In the genomic region with DNA sequence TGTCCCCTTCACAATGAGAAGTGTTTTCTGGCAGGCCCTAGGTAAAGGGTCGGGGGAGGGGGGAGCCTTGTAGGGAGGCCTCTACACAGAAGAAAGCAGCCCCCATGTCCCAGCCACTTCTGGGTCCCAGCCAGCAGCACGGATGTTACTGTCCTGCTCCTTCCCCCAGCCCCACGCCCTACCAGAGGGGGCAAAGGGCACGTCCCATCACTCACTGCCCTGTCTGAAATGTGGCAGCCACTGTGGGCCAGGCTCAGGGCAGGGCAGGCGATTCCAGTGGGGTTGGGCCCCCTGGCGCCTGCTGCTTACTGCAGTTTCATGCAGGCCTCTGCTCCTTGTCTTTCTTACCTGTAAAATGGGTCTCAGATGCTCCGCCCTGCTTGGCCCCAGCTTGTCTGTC, we compare ENCODE assay signal across 24 cellular contexts. TPM values are rescaled to one million over a fixed set of nuclear protein-coding genes. Genes with fewer than 3 reads are reported as not detected.
DNase-seq lines count a peak whose midpoint lies in the region; ATAC-seq, FAIRE-seq and TF ChIP-seq lines count a peak whose summit lies in the region.
"Had no signal": no experiment of that assay in that cellular context is flagged by ENCODE, and none has a peak within 500 bp of the region (broad histone marks: within the 10 kb centered on the region; RNA-seq: fewer than 3 reads in every experiment).

No MANE protein-coding gene starts in this region.

- no peak overlapping the region for H3K9ac ChIP-seq in endothelial cell of umbilical vein (replicated peaks; ENCODE audit: extremely low read depth, insufficient read depth, low read length)
- H3K9ac ChIP-seq in HepG2 (ENCODE audit: insufficient read depth, low read depth, low read length): no peak overlapping the region
- H3K9ac ChIP-seq: BLaER1 treated with 17β-estradiol and CSF1 and Interleukin-3, amounts not matched to agents 10 nM and 100 nM had no signal

- ATAC-seq in HepG2: peak; percentile 33
- ATAC-seq: A549; CD8-positive, alpha-beta T cell had no signal

- FAIRE-seq in endothelial cell of umbilical vein (lab: Jason Lieb, UNC) (no peak), HepG2 (lab: Jason Lieb, UNC) (no peak), small intestine (lab: Jason Lieb, UNC) (no peak)
- FAIRE-seq: A549, GM12891 had no signal

- peaks cover 22% of the 10 kb centered on the region for H3K36me3 Mint-ChIP-seq in Caco-2 (ENCODE audit: insufficient read depth, unreplicated experiment)

- POLR2A ChIA-PET in endothelial cell of umbilical vein (lab: Charles Lee): no interaction called here
- POLR2A ChIA-PET in HepG2 (lab: Yijun Ruan, JAX): no interaction called here
- POLR2A ChIA-PET in Caco-2 (lab: Charles Lee): no interaction called here

- no peak overlapping the region for H3K27ac Mint-ChIP-seq in Caco-2 (ENCODE audit: unreplicated experiment)
- H3K27ac Mint-ChIP-seq: B cell; CD4-positive, alpha-beta T cell; CD8-positive, alpha-beta T cell had no signal

- H3K9me3 Mint-ChIP-seq in Caco-2 (ENCODE audit: unreplicated experiment): no peaks in the 10 kb centered on the region
- H3K9me3 Mint-ChIP-seq: CD4-positive, alpha-beta T cell; CD8-positive, alpha-beta T cell had no signal

- H3K27me3 ChIP-seq in H7 (ENCODE audit: control insufficient read depth, insufficient read depth, low read length) (no peaks in the 10 kb centered on the region), endothelial cell of umbilical vein (ENCODE audit: control insufficient read depth in 2 of 2, insufficient read depth in 2 of 2, low read length in 2 of 2) (no peaks in the 10 kb centered on the region), HepG2 (ENCODE audit: control insufficient read depth in 1 of 2, insufficient read depth in 2 of 2, low read length in 2 of 2) (no peaks in the 10 kb centered on the region), small intestine (ENCODE audit: control insufficient read depth in 2 of 2, insufficient read depth in 2 of 2, low read length in 2 of 2) (no peaks in the 10 kb centered on the region), Caco-2 (replicated peaks; ENCODE audit: control insufficient read depth, insufficient read depth, low read length) (no peaks in the 10 kb centered on the region)
- H3K27me3 ChIP-seq: BLaER1 treated with 17β-estradiol and CSF1 and Interleukin-3, amounts not matched to agents 10 nM and 100 nM had no signal

- H4K20me1 ChIP-seq in endothelial cell of umbilical vein (replicated peaks; ENCODE audit: control insufficient read depth, extremely low read depth, insufficient read depth, low read length) (no peaks in the 10 kb centered on the region), HepG2 (ENCODE audit: insufficient read depth, low read length) (no peaks in the 10 kb centered on the region)

- H3K79me2 ChIP-seq in endothelial cell of umbilical vein (ENCODE audit: control insufficient read depth, insufficient read depth, low read length) (no peaks in the 10 kb centered on the region), HepG2 (ENCODE audit: insufficient read depth, low read length) (no peaks in the 10 kb centered on the region)

- H3K4me3 ChIP-seq in H7 (ENCODE audit: insufficient read depth, low read depth, low read length) (no peak overlapping the region), endothelial cell of umbilical vein (replicated peaks in 1 of 3; ENCODE audit: insufficient read depth in 1 of 3, low read depth in 1 of 3, low read length in 3 of 3) (no peak overlapping the region), HepG2 (replicated peaks in 1 of 3; ENCODE audit: insufficient read depth in 1 of 3, low read depth in 2 of 3, low read length in 3 of 3) (no peak overlapping the region), small intestine (ENCODE audit: low read depth in 1 of 2, low read length in 2 of 2) (no peak overlapping the region), Caco-2 (ENCODE audit: low read depth, low read length) (no peak overlapping the region)
- H3K4me3 ChIP-seq: A549; BLaER1 treated with 17β-estradiol and CSF1 and Interleukin-3, amounts not matched to agents 10 nM and 100 nM had no signal

- dilution Hi-C loops in endothelial cell of umbilical vein (cut with MboI; ENCODE audit: extremely low pct_ligation_motif_present, low sequenced_read_pairs): no loop called here

- in situ Hi-C loops in HepG2 (cut with HindIII; ENCODE audit: extremely low pct_ligation_motif_present, low pct_unique_long_range_greater_than_20kb): loop anchor here (5.0 kb wide), 1 partner anchor 55 kb away; no protein-coding TSS in a partner anchor

- no peak for TF ChIP-seq POLR2A in endothelial cell of umbilical vein (IDR thresholded peaks at IDR 0.05; ENCODE audit: low read depth, low read length)
- no peak for TF ChIP-seq POLR2A in HepG2 (IDR thresholded peaks at IDR 0.05; ENCODE audit: insufficient read depth in 1 of 2, low read depth in 2 of 2, low read length in 2 of 2)

- H3K4me1 Mint-ChIP-seq in Caco-2 (ENCODE audit: low read depth, unreplicated experiment): no peaks in the 10 kb centered on the region
- H3K4me1 Mint-ChIP-seq: B cell had no signal

- 91% methylated on average over 4 of the region's 7 CpGs for WGBS in HepG2 (ENCODE audit: low lambda C conversion rate)
- WGBS in small intestine, 3 donors: 45 to 74% (median 73%) methylated on average over 6 to 7 of the region's 7 CpGs

- BruUV-seq in endothelial cell of umbilical vein (replicated peaks; lab: Mats Ljungman, UMichigan) (TSS peak; percentile 27), HepG2 (replicated peaks; lab: Mats Ljungman, UMichigan) (no TSS peak), Caco-2 (replicated peaks; lab: Mats Ljungman, UMichigan) (no TSS peak)

- H3K4me1 ChIP-seq in endothelial cell of umbilical vein (ENCODE audit: control insufficient read depth, extremely low read depth, insufficient read depth, low read length): peaks cover 6% of the 10 kb centered on the region
- H3K4me1 ChIP-seq in HepG2 (ENCODE audit: insufficient read depth, low read length): peaks cover 51% of the 10 kb centered on the region
- no peaks in the 10 kb centered on the region for H3K4me1 ChIP-seq in small intestine (ENCODE audit: control insufficient read depth in 2 of 2, insufficient read depth in 1 of 2, low read depth in 1 of 2, low read length in 1 of 2)
- H3K4me1 ChIP-seq in Caco-2: peaks cover 6% of the 10 kb centered on the region

- intact Hi-C loops in endothelial cell of umbilical vein (cut with micrococcal nuclease) (no loop called here), HepG2 (cut with micrococcal nuclease; ENCODE audit: unreplicated experiment) (no loop called here), Caco-2 (cut with micrococcal nuclease; ENCODE audit: unreplicated experiment) (no loop called here)

- no peak overlapping the region for H3K27ac ChIP-seq in endothelial cell of umbilical vein (ENCODE audit: insufficient read depth, low read depth, low read length)
- no peak overlapping the region for H3K27ac ChIP-seq in HepG2 (ENCODE audit: extremely low read length, insufficient read depth, low read length)
- no peak overlapping the region for H3K27ac ChIP-seq in small intestine (ENCODE audit: low read depth in 1 of 2, low read length in 1 of 2)
- H3K27ac ChIP-seq: 22Rv1; A549; BLaER1 treated with 17β-estradiol and CSF1 and Interleukin-3, amounts not matched to agents 10 nM and 100 nM; C4-2B had no signal

- H3K36me3 ChIP-seq in H7 (replicated peaks; ENCODE audit: control insufficient read depth, insufficient read depth, low read length): peaks cover 19% of the 10 kb centered on the region
- peaks cover 9 to 31% of the 10 kb centered on the region in 2 experiments for H3K36me3 ChIP-seq in endothelial cell of umbilical vein (ENCODE audit: control insufficient read depth in 2 of 2, extremely low read depth in 1 of 2, insufficient read depth in 2 of 2, low read length in 2 of 2)
- H3K36me3 ChIP-seq in HepG2 (replicated peaks in 1 of 2; ENCODE audit: control insufficient read depth in 1 of 2, insufficient read depth in 2 of 2, low read length in 2 of 2): peaks cover 23 to 49% of the 10 kb centered on the region in 2 experiments
- H3K36me3 ChIP-seq in small intestine (ENCODE audit: control insufficient read depth in 2 of 2, insufficient read depth in 2 of 2, low read length in 2 of 2): no peaks in the 10 kb centered on the region
- peaks cover 5% of the 10 kb centered on the region for H3K36me3 ChIP-seq in Caco-2 (ENCODE audit: control insufficient read depth, insufficient read depth, low read length)

- no peak overlapping the region for H3K4me3 Mint-ChIP-seq in Caco-2 (ENCODE audit: unreplicated experiment)
- H3K4me3 Mint-ChIP-seq: B cell; CD4-positive, alpha-beta T cell; CD8-positive, alpha-beta T cell had no signal

- H2AFZ ChIP-seq in endothelial cell of umbilical vein (ENCODE audit: low read depth, low read length) (no peak overlapping the region), HepG2 (ENCODE audit: low read length) (no peak overlapping the region)

- H3K9me3 ChIP-seq in endothelial cell of umbilical vein (replicated peaks; ENCODE audit: control insufficient read depth, insufficient read depth, low read length) (no peaks in the 10 kb centered on the region), HepG2 (ENCODE audit: low read length) (no peaks in the 10 kb centered on the region), small intestine (ENCODE audit: control insufficient read depth, low read depth) (no peaks in the 10 kb centered on the region), Caco-2 (no peaks in the 10 kb centered on the region)
- H3K9me3 ChIP-seq: A549; BLaER1 treated with 17β-estradiol and CSF1 and Interleukin-3, amounts not matched to agents 10 nM and 100 nM had no signal

- H3K9me1 ChIP-seq in endothelial cell of umbilical vein (replicated peaks; ENCODE audit: control insufficient read depth, extremely low read depth, insufficient read depth, low read length): no peaks in the 10 kb centered on the region

- DNase-seq in H7 (peak; percentile 28), endothelial cell of umbilical vein (ENCODE audit: low read depth, low spot score) (no peak), HepG2 (ENCODE audit: low spot score) (no peak), small intestine (peak; percentile 17), NCI-H2171 (lab: John Stamatoyannopoulos, UW) (no peak), HCEC 1CT (no peak), Caco-2 (no peak), kidney tubule cell (ENCODE audit: low spot score) (no peak)
- DNase-seq: AML-193; CD4-positive, alpha-beta T cell; CD8-positive, alpha-beta T cell; DMS 273 treated with DMSO at 0.1 percent for 48 hours; DMS153; DMS53; DMS79; DND-41; EL; GDM1 had no signal

- H3K4me2 ChIP-seq in endothelial cell of umbilical vein (ENCODE audit: insufficient read depth, low read length) (no peak overlapping the region), HepG2 (ENCODE audit: low read depth, low read length) (no peak overlapping the region)
- H3K4me2 ChIP-seq: A549; BLaER1 treated with 17β-estradiol and CSF1 and Interleukin-3, amounts not matched to agents 10 nM and 100 nM had no signal

- TF ChIP-seq EP300 in HepG2 (IDR thresholded peaks at IDR 0.05; ENCODE audit: low read depth in 2 of 2, low read length in 2 of 2) (no peak), HepG2 (CRISPR knock-in tag; IDR thresholded peaks at IDR 0.05; ENCODE audit: borderline replicate concordance) (no peak)

- TF ChIP-seq RAD21 in HepG2 (CRISPR knock-in tag; IDR thresholded peaks at IDR 0.05): no peak

- H3K27me3 Mint-ChIP-seq in Caco-2 (ENCODE audit: insufficient read depth, unreplicated experiment): no peaks in the 10 kb centered on the region
- H3K27me3 Mint-ChIP-seq: B cell; CD4-positive, alpha-beta T cell had no signal

- TF ChIP-seq CTCF in endothelial cell of umbilical vein (IDR thresholded peaks at IDR 0.05; ENCODE audit: extremely low read depth in 1 of 2, insufficient read depth in 1 of 2, low read depth in 1 of 2, low read length in 2 of 2) (no peak), HepG2 (CRISPR knock-in tag; IDR thresholded peaks at IDR 0.05) (no peak), Caco-2 (IDR thresholded peaks at IDR 0.05; ENCODE audit: insufficient read depth in 1 of 2, low read depth in 1 of 2, low read length in 1 of 2, severe bottlenecking in 1 of 2, unreplicated experiment in 1 of 2) (no peak)

- CTCF ChIA-PET in endothelial cell of umbilical vein (lab: Charles Lee): no interaction called here
- CTCF ChIA-PET in HepG2 (lab: Yijun Ruan, JAX; ENCODE audit: low intra/inter-chr PET ratio, low total read pairs): no interaction called here
- CTCF ChIA-PET in Caco-2 (lab: Charles Lee): no interaction called here

RNA-seq across cellular contexts. Expression of a gene that starts 6.1 kb away (rescaled TPM):
- total RNA-seq in H7 (2014; rRNA removed; shearing (Covaris generic)): 4.8 and 8.0 TPM in 2 replicates
- total RNA-seq in endothelial cell of umbilical vein (6.2 and 8.2 TPM in 2 replicates), HepG2 (2016; rRNA removed; fragmentation: Illumina TruSeq; extraction: Trizol) (13.5 and 18.3 TPM in 2 replicates), Caco-2 (2022) (4.5 and 5.4 TPM in 2 replicates)
- polyA plus RNA-seq in endothelial cell of umbilical vein (6.3 and 7.2 TPM in 2 replicates), HepG2 (2011; rRNA removed) (12.8 and 13.0 TPM in 2 replicates), small intestine (1 to 10 TPM; 5.6 to 10.0 (median 8.7) TPM)
- 3.8 and 6.0 TPM in 2 replicates for polyA plus RNA-seq in endothelial cell of umbilical vein (2011; cell fraction: cytosol; rRNA removed)
- 10.0 and 11.2 TPM in 2 replicates for polyA plus RNA-seq in endothelial cell of umbilical vein (2011; cell fraction: nucleus; rRNA removed)
- polyA plus RNA-seq in endothelial cell of umbilical vein (2012): 6.1 and 6.5 TPM in 2 replicates
- 4.0 and 7.4 TPM in 2 replicates for polyA minus RNA-seq in endothelial cell of umbilical vein
- polyA minus RNA-seq in endothelial cell of umbilical vein (2011; cell fraction: cytosol; rRNA and poly(A)+ RNA removed): 6.3 TPM
- 3.7 and 7.3 TPM in 2 replicates for polyA minus RNA-seq in endothelial cell of umbilical vein (2011; cell fraction: nucleus; rRNA and poly(A)+ RNA removed)
- total RNA-seq in HepG2 (2016; cell fraction: cytosol; rRNA removed; fragmentation: Illumina TruSeq; extraction: Trizol; ENCODE audit: low read depth): 7.8 and 11.9 TPM in 2 replicates
- 11.8 and 19.3 TPM in 2 replicates for total RNA-seq in HepG2 (2016; cell fraction: insoluble cytoplasmic fraction; rRNA removed; fragmentation: Illumina TruSeq; extraction: Trizol)
- total RNA-seq in HepG2 (2016; cell fraction: membrane; rRNA removed; fragmentation: Illumina TruSeq; extraction: Trizol): 17.0 and 18.4 TPM in 2 replicates
- 11.9 and 13.2 TPM in 2 replicates for total RNA-seq in HepG2 (2016; cell fraction: nucleus; rRNA removed; fragmentation: Illumina TruSeq; extraction: Trizol)
- polyA plus RNA-seq in HepG2 (2011; cell fraction: cytosol; rRNA removed): 9.1 and 13.2 TPM in 2 replicates
- polyA plus RNA-seq in HepG2 (2011; cell fraction: nucleus; rRNA removed): 30.2 and 33.7 TPM in 2 replicates
- polyA plus RNA-seq in HepG2 (2012): 8.4 and 11.8 TPM in 2 replicates
- 6.8 and 7.9 TPM in 2 replicates for polyA plus RNA-seq in HepG2 (2016; cell fraction: cytosol; fragmentation: Illumina TruSeq; extraction: Trizol; ENCODE audit: low read depth)
- 13.4 and 18.3 TPM in 2 replicates for polyA plus RNA-seq in HepG2 (2016; cell fraction: insoluble cytoplasmic fraction; fragmentation: Illumina TruSeq; extraction: Trizol; ENCODE audit: low read depth)
- 10.4 and 12.8 TPM in 2 replicates for polyA plus RNA-seq in HepG2 (2016; cell fraction: membrane; fragmentation: Illumina TruSeq; extraction: Trizol; ENCODE audit: low read depth)
- polyA plus RNA-seq in HepG2 (2016; cell fraction: nucleus; fragmentation: Illumina TruSeq; extraction: Trizol; ENCODE audit: insufficient read depth, low read depth): 30.3 and 30.4 TPM in 2 replicates
- 2.5 and 24.9 TPM in 2 replicates for polyA minus RNA-seq in HepG2 (2011; rRNA and poly(A)+ RNA removed; ENCODE audit: low replicate concordance)
- 5.7 and 5.9 TPM in 2 replicates for polyA minus RNA-seq in HepG2 (2011; cell fraction: cytosol; rRNA and poly(A)+ RNA removed)
- polyA minus RNA-seq in HepG2 (2011; cell fraction: nucleus; rRNA and poly(A)+ RNA removed): 7.7 and 8.0 TPM in 2 replicates

RNA-seq across cellular contexts. Expression of a gene that starts 24.3 kb away (rescaled TPM):
- total RNA-seq in H7 (2014; rRNA removed; shearing (Covaris generic)): 69.4 and 100.0 TPM in 2 replicates
- total RNA-seq in endothelial cell of umbilical vein (35.4 and 44.7 TPM in 2 replicates), HepG2 (2016; rRNA removed; fragmentation: Illumina TruSeq; extraction: Trizol) (36.8 and 42.7 TPM in 2 replicates), Caco-2 (2022) (40.1 and 44.6 TPM in 2 replicates)
- polyA plus RNA-seq in endothelial cell of umbilical vein (33.9 and 42.4 TPM in 2 replicates), HepG2 (2011; rRNA removed) (16.2 and 24.6 TPM in 2 replicates), small intestine (10 to 100 TPM; 17.4 to 25.1 (median 24.7) TPM)
- 32.8 and 38.0 TPM in 2 replicates for polyA plus RNA-seq in endothelial cell of umbilical vein (2011; cell fraction: cytosol; rRNA removed)
- polyA plus RNA-seq in endothelial cell of umbilical vein (2011; cell fraction: nucleus; rRNA removed): 27.2 and 28.9 TPM in 2 replicates
- 35.8 and 36.5 TPM in 2 replicates for polyA plus RNA-seq in endothelial cell of umbilical vein (2012)
- 36.2 and 41.6 TPM in 2 replicates for polyA minus RNA-seq in endothelial cell of umbilical vein
- 51.7 TPM for polyA minus RNA-seq in endothelial cell of umbilical vein (2011; cell fraction: cytosol; rRNA and poly(A)+ RNA removed)
- 14.3 and 14.7 TPM in 2 replicates for polyA minus RNA-seq in endothelial cell of umbilical vein (2011; cell fraction: nucleus; rRNA and poly(A)+ RNA removed)
- 11.2 and 13.0 TPM in 2 replicates for total RNA-seq in HepG2 (2016; cell fraction: cytosol; rRNA removed; fragmentation: Illumina TruSeq; extraction: Trizol; ENCODE audit: low read depth)
- 37.7 and 38.3 TPM in 2 replicates for total RNA-seq in HepG2 (2016; cell fraction: insoluble cytoplasmic fraction; rRNA removed; fragmentation: Illumina TruSeq; extraction: Trizol)
- total RNA-seq in HepG2 (2016; cell fraction: membrane; rRNA removed; fragmentation: Illumina TruSeq; extraction: Trizol): 20.4 and 23.6 TPM in 2 replicates
- total RNA-seq in HepG2 (2016; cell fraction: nucleus; rRNA removed; fragmentation: Illumina TruSeq; extraction: Trizol): 17.5 and 23.9 TPM in 2 replicates
- 16.9 and 25.0 TPM in 2 replicates for polyA plus RNA-seq in HepG2 (2011; cell fraction: cytosol; rRNA removed)
- 44.8 and 46.0 TPM in 2 replicates for polyA plus RNA-seq in HepG2 (2011; cell fraction: nucleus; rRNA removed)
- polyA plus RNA-seq in HepG2 (2012): 14.8 and 16.9 TPM in 2 replicates
- polyA plus RNA-seq in HepG2 (2016; cell fraction: cytosol; fragmentation: Illumina TruSeq; extraction: Trizol; ENCODE audit: low read depth): 10.0 and 10.8 TPM in 2 replicates
- 33.4 and 39.5 TPM in 2 replicates for polyA plus RNA-seq in HepG2 (2016; cell fraction: insoluble cytoplasmic fraction; fragmentation: Illumina TruSeq; extraction: Trizol; ENCODE audit: low read depth)
- polyA plus RNA-seq in HepG2 (2016; cell fraction: membrane; fragmentation: Illumina TruSeq; extraction: Trizol; ENCODE audit: low read depth): 14.7 and 16.1 TPM in 2 replicates
- polyA plus RNA-seq in HepG2 (2016; cell fraction: nucleus; fragmentation: Illumina TruSeq; extraction: Trizol; ENCODE audit: insufficient read depth, low read depth): 37.5 and 39.9 TPM in 2 replicates
- 71.3 and 80.9 TPM in 2 replicates for polyA minus RNA-seq in HepG2 (2011; rRNA and poly(A)+ RNA removed; ENCODE audit: low replicate concordance)
- 18.4 and 19.4 TPM in 2 replicates for polyA minus RNA-seq in HepG2 (2011; cell fraction: cytosol; rRNA and poly(A)+ RNA removed)
- 14.0 and 15.2 TPM in 2 replicates for polyA minus RNA-seq in HepG2 (2011; cell fraction: nucleus; rRNA and poly(A)+ RNA removed)

RNA-seq across cellular contexts. Expression of a gene that starts 24.4 kb away (rescaled TPM):
- total RNA-seq in H7 (2014; rRNA removed; shearing (Covaris generic)): 54.5 and 79.0 TPM in 2 replicates
- 74.4 and 79.7 TPM in 2 replicates for total RNA-seq in endothelial cell of umbilical vein
- 43.3 and 44.6 TPM in 2 replicates for polyA plus RNA-seq in endothelial cell of umbilical vein
- polyA plus RNA-seq in endothelial cell of umbilical vein (2011; cell fraction: cytosol; rRNA removed): 19.8 and 27.1 TPM in 2 replicates
- polyA plus RNA-seq in endothelial cell of umbilical vein (2011; cell fraction: nucleus; rRNA removed): 265 and 309 TPM in 2 replicates
- polyA plus RNA-seq in endothelial cell of umbilical vein (2012): 57.1 and 59.2 TPM in 2 replicates
- polyA minus RNA-seq in endothelial cell of umbilical vein: 30.7 and 39.0 TPM in 2 replicates
- polyA minus RNA-seq in endothelial cell of umbilical vein (2011; cell fraction: cytosol; rRNA and poly(A)+ RNA removed): 12.4 TPM
- 52.7 and 74.6 TPM in 2 replicates for polyA minus RNA-seq in endothelial cell of umbilical vein (2011; cell fraction: nucleus; rRNA and poly(A)+ RNA removed)
- total RNA-seq in HepG2 (2016; rRNA removed; fragmentation: Illumina TruSeq; extraction: Trizol): 32.3 and 40.6 TPM in 2 replicates
- total RNA-seq in HepG2 (2016; cell fraction: cytosol; rRNA removed; fragmentation: Illumina TruSeq; extraction: Trizol; ENCODE audit: low read depth): 8.1 and 8.7 TPM in 2 replicates
- 29.8 and 39.5 TPM in 2 replicates for total RNA-seq in HepG2 (2016; cell fraction: insoluble cytoplasmic fraction; rRNA removed; fragmentation: Illumina TruSeq; extraction: Trizol)
- 16.1 and 16.4 TPM in 2 replicates for total RNA-seq in HepG2 (2016; cell fraction: membrane; rRNA removed; fragmentation: Illumina TruSeq; extraction: Trizol)
- total RNA-seq in HepG2 (2016; cell fraction: nucleus; rRNA removed; fragmentation: Illumina TruSeq; extraction: Trizol): 43.7 and 52.4 TPM in 2 replicates
- 57.7 and 63.4 TPM in 2 replicates for polyA plus RNA-seq in HepG2 (2011; rRNA removed)
- polyA plus RNA-seq in HepG2 (2011; cell fraction: cytosol; rRNA removed): 18.7 and 22.9 TPM in 2 replicates
- 189 and 204 TPM in 2 replicates for polyA plus RNA-seq in HepG2 (2011; cell fraction: nucleus; rRNA removed)
- 38.0 and 52.7 TPM in 2 replicates for polyA plus RNA-seq in HepG2 (2012)
- polyA plus RNA-seq in HepG2 (2016; cell fraction: cytosol; fragmentation: Illumina TruSeq; extraction: Trizol; ENCODE audit: low read depth): 3.7 and 4.4 TPM in 2 replicates
- polyA plus RNA-seq in HepG2 (2016; cell fraction: insoluble cytoplasmic fraction; fragmentation: Illumina TruSeq; extraction: Trizol; ENCODE audit: low read depth): 29.6 and 32.8 TPM in 2 replicates
- 7.8 and 9.8 TPM in 2 replicates for polyA plus RNA-seq in HepG2 (2016; cell fraction: membrane; fragmentation: Illumina TruSeq; extraction: Trizol; ENCODE audit: low read depth)
- polyA plus RNA-seq in HepG2 (2016; cell fraction: nucleus; fragmentation: Illumina TruSeq; extraction: Trizol; ENCODE audit: insufficient read depth, low read depth): 163 and 186 TPM in 2 replicates
- polyA minus RNA-seq in HepG2 (2011; rRNA and poly(A)+ RNA removed; ENCODE audit: low replicate concordance): 19.2 and 29.3 TPM in 2 replicates
- polyA minus RNA-seq in HepG2 (2011; cell fraction: cytosol; rRNA and poly(A)+ RNA removed): 10.2 and 13.3 TPM in 2 replicates
- 62.1 and 68.9 TPM in 2 replicates for polyA minus RNA-seq in HepG2 (2011; cell fraction: nucleus; rRNA and poly(A)+ RNA removed)
- 10 to 100 TPM; 23.0 to 38.2 (median 28.6) TPM for polyA plus RNA-seq in small intestine
- 74.1 and 75.6 TPM in 2 replicates for total RNA-seq in Caco-2 (2022)

Comparison
In these comparisons a context has a peak if more than half of its experiments do, and no peak if none do; other contexts are left out.
1. DNase-seq: peak in H7 (single experiment) and small intestine (single experiment); none in endothelial cell of umbilical vein (single experiment), HepG2 (single experiment), NCI-H2171 (single experiment), HCEC 1CT (single experiment), Caco-2 (0 of 2) and kidney tubule cell (single experiment).